ENCODE assay signal across 8 cellular contexts in genomic region chr11:84564180-84564866, GRCh38.
DNase-seq lines count a peak whose midpoint lies in the region; ATAC-seq lines count a peak whose summit lies in the region.

No MANE protein-coding gene starts in this region.

- no peaks in the 10 kb centered on the region for H3K4me1 ChIP-seq in trophoblast cell (ENCODE audit: control insufficient read depth in 1 of 2, insufficient read depth in 2 of 2, low read length in 2 of 2)

- H3K4ac ChIP-seq in trophoblast cell (ENCODE audit: low read depth, low read length) = no peak overlapping the region

- H3K27ac ChIP-seq in trophoblast cell (ENCODE audit: low read depth, low read length) = no peak overlapping the region

- H3K23ac ChIP-seq in trophoblast cell (ENCODE audit: low read length) = no peak overlapping the region

- no peaks in the 10 kb centered on the region for H3K36me3 ChIP-seq in trophoblast cell (ENCODE audit: control insufficient read depth in 1 of 2, insufficient read depth in 2 of 2, low read length in 2 of 2)

- H3K9me3 Mint-ChIP-seq in activated naive CD4-positive, alpha-beta T cell treated with anti-CD3 and anti-CD28 coated beads for 36 hours = peaks cover 6% of the 10 kb centered on the region

- no peak overlapping the region for H2AK5ac ChIP-seq in trophoblast cell (ENCODE audit: low read length)

- CTCF ChIA-PET in activated naive CD4-positive, alpha-beta T cell treated with anti-CD3 and anti-CD28 coated beads for 36 hours (lab: Charles Lee) = interaction anchor here (0.5 to 1.8 kb wide), 8 partner anchors 42 to 736 kb away, joined by 3 to 5 read pairs (median 4); no protein-coding TSS in a partner anchor

- H3K18ac ChIP-seq in trophoblast cell (ENCODE audit: low read length) = no peak overlapping the region

- no peaks in the 10 kb centered on the region for H3K4me1 Mint-ChIP-seq in activated naive CD4-positive, alpha-beta T cell treated with anti-CD3 and anti-CD28 coated beads for 36 hours (ENCODE audit: low read depth)

- no peak overlapping the region for H4K8ac ChIP-seq in trophoblast cell (ENCODE audit: low read depth, low read length)

- no peak overlapping the region for H2BK120ac ChIP-seq in trophoblast cell (ENCODE audit: insufficient read depth, low read length, poor library complexity)

- no peaks in the 10 kb centered on the region for H3K9me3 ChIP-seq in trophoblast cell (ENCODE audit: insufficient read depth, low read depth, low read length)

- no peak overlapping the region for H3K4me3 Mint-ChIP-seq in activated naive CD4-positive, alpha-beta T cell treated with anti-CD3 and anti-CD28 coated beads for 36 hours

- H3K27me3 ChIP-seq in trophoblast cell (ENCODE audit: insufficient read depth, low read length) = no peaks in the 10 kb centered on the region

- no peak overlapping the region for H3K4me3 ChIP-seq in trophoblast cell (ENCODE audit: low read depth, low read length)

- no peak overlapping the region for H3K27ac Mint-ChIP-seq in activated naive CD4-positive, alpha-beta T cell treated with anti-CD3 and anti-CD28 coated beads for 36 hours

- no peaks in the 10 kb centered on the region for H3K79me1 ChIP-seq in trophoblast cell (ENCODE audit: low read length)

- H3K4me2 ChIP-seq in trophoblast cell (ENCODE audit: low read length) = no peak overlapping the region

- H4K91ac ChIP-seq in trophoblast cell (ENCODE audit: low read depth, low read length) = no peak overlapping the region

- intact Hi-C loops in activated naive CD4-positive, alpha-beta T cell treated with anti-CD3 and anti-CD28 coated beads for 36 hours (cut with micrococcal nuclease) = loop anchor here (1.0 kb wide), 2 partner anchors 180 to 736 kb away; no protein-coding TSS in a partner anchor

- H3K9ac ChIP-seq in trophoblast cell (ENCODE audit: low read length) = no peak overlapping the region

- peak; percentile 54 for DNase-seq in activated naive CD4-positive, alpha-beta T cell treated with anti-CD3 and anti-CD28 coated beads for 36 hours
- DNase-seq in activated naive CD4-positive, alpha-beta T cell treated with Interleukin-2 at 50 U/mL for 16 hours = no peak
- DNase-seq in HS-27A (ENCODE audit: low read depth) (peak; percentile 5), SW 1271 (lab: John Stamatoyannopoulos, UW) (peak; percentile 3 to 38), fibroblast of peridontal ligament (ENCODE audit: extremely low read depth) (peak; percentile 57), trophoblast cell (peak; percentile 59 to 81), T-helper 9 cell (no peak)

- no peak overlapping the region for H4K12ac ChIP-seq in trophoblast cell (ENCODE audit: low read depth, low read length)

- H2AFZ ChIP-seq in trophoblast cell (ENCODE audit: insufficient read depth, low read length, poor library complexity) = no peak overlapping the region

- no peak overlapping the region for H3K14ac ChIP-seq in trophoblast cell (ENCODE audit: low read length)

- H3K27me3 Mint-ChIP-seq in activated naive CD4-positive, alpha-beta T cell treated with anti-CD3 and anti-CD28 coated beads for 36 hours (ENCODE audit: low read depth) = no peaks in the 10 kb centered on the region

- ATAC-seq in GM21529 (IDR thresholded peaks at IDR 0.05; ENCODE audit: unreplicated experiment) = peak; percentile 87

- no peaks in the 10 kb centered on the region for H3K79me2 ChIP-seq in trophoblast cell (ENCODE audit: control insufficient read depth, insufficient read depth, low read length, poor library complexity)

- WGBS in trophoblast cell (ENCODE audit: extremely low coverage, insufficient coverage, insufficient read length) = no CpG with 5 or more reads among the region's 4 CpGs

- H2BK5ac ChIP-seq in trophoblast cell (ENCODE audit: low read depth, low read length, poor library complexity) = no peak overlapping the region

- H3K36me3 Mint-ChIP-seq in activated naive CD4-positive, alpha-beta T cell treated with anti-CD3 and anti-CD28 coated beads for 36 hours (ENCODE audit: low read depth) = no peaks in the 10 kb centered on the region

- H2BK12ac ChIP-seq in trophoblast cell (ENCODE audit: low read length) = no peak overlapping the region

Comparison
In these comparisons a context has a peak if more than half of its experiments do, and no peak if none do; other contexts are left out.
1. DNase-seq: peak in activated naive CD4-positive, alpha-beta T cell treated with anti-CD3 and anti-CD28 coated beads for 36 hours (single experiment), HS-27A (single experiment), SW 1271 (2 of 2), fibroblast of peridontal ligament (single experiment) and trophoblast cell (2 of 2); none in activated naive CD4-positive, alpha-beta T cell treated with Interleukin-2 at 50 U/mL for 16 hours (single experiment) and T-helper 9 cell (single experiment).